In the genomic region with DNA sequence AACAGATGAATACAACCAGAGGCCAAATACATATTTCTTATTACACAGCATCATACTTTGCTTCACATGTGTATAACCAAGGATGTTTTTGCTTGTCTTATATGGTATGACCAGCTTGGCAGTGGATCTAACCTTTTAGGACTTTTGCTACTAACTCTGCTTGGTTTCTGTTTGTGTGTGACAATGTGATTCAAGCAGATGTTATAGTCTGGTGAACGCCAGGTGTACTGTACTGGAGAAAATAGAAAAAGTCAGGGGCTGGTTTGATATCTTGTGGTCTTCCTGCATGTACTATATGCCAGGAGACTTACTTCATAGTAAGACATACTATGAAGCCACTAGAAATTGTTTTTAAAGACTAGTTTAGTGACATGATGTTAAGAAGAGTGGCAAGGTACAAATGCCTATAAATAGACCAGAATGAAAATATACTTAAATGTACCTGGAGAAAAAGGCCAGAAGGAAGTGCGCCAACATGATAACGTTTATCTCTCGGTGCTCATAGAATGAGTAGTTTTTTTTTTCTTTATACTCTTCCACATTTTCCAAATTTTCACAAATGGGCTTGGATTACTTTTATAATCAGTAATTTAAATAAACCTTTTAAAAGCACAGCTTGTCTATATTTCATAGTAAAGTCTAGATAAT, we compare ENCODE assay signal across 1 cellular context.
TF ChIP-seq lines count a peak whose summit lies in the region.

No MANE protein-coding gene starts in this region.

TF ChIP-seq in A549, 52 proteins besides CTCF, POLR2A, EP300 and RAD21 (continued from another document):
- TF ChIP-seq REST (IDR thresholded peaks at IDR 0.05) (no peak), HEYL (CRISPR knock-in tag; IDR thresholded peaks at IDR 0.05) (no peak), MAFK (IDR thresholded peaks at IDR 0.05; ENCODE audit: partially characterized antibody) (no peak), KDM5A (IDR thresholded peaks at IDR 0.05) (no peak), HOXB13 (CRISPR knock-in tag; IDR thresholded peaks at IDR 0.05; ENCODE audit: low read depth) (no peak)
- TF ChIP-seq, protein P1, sequence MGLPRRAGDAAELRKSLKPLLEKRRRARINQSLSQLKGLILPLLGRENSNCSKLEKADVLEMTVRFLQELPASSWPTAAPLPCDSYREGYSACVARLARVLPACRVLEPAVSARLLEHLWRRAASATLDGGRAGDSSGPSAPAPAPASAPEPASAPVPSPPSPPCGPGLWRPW (IDR thresholded peaks at IDR 0.05), result no peak
